8 cellular contexts compared by ENCODE assay signal in the genomic region with DNA sequence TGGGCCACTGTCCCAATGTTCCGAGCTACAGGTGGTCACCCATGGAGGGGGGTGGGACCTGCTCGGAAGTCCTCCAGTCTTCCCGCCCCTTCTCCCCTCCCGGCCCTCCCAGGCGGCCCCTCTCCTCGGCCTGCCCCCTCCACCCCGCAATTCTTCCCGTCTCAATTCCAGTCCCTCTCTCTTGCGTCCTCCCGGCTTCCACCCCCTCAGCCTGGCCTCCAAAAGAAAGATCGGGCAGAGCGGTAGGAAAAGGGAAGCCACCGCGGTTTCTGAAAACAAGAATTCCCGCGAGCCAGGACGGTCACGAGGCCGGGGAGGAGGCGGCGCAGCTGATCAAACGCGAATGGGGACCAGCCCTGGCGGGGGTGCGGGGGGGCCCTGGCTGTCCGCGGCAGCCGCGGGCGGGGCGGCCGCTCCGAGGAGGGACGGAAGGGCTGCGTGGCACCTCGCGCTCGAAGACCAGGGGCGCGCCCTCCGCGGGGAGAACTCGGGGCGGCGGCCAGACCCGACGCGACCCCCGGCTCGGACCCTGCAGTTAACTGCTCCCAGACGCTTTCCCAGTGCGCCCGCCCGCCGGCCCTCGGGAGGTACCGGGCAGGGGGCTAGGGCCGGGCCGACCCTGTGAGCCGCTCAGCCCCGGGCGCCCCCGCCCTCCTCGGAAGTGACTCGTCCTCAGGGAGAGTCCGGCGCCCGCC. TPM values are rescaled to one million over a fixed set of nuclear protein-coding genes. Genes with fewer than 3 reads are reported as not detected.
DNase-seq lines count a peak whose midpoint lies in the region; ATAC-seq and TF ChIP-seq lines count a peak whose summit lies in the region.

No MANE protein-coding gene starts in this region.

- H3K4me3 ChIP-seq in BLaER1 treated with 17β-estradiol and CSF1 and Interleukin-3, amounts not matched to agents 10 nM and 100 nM = peak overlapping the region; percentile 68 to 83 (median 76)
- H3K4me3 ChIP-seq in epithelial cell of esophagus (ENCODE audit: low read length) = peak overlapping the region; percentile 61
- H3K4me3 ChIP-seq in mesenchymal stem cell (ENCODE audit: insufficient read depth in 1 of 2, low read depth in 1 of 2, low read length in 2 of 2) = peak overlapping the region; percentile 78 to 85

- peaks cover 0 to 26% (median 0%) of the 10 kb centered on the region in 11 experiments; a peak in 4 of 22 replicates for H3K36me3 ChIP-seq in BLaER1 treated with 17β-estradiol and CSF1 and Interleukin-3, amounts not matched to agents 10 nM and 100 nM
- H3K36me3 ChIP-seq in mesenchymal stem cell (ENCODE audit: control insufficient read depth in 1 of 2, insufficient read depth in 2 of 2, low read depth in 1 of 2, low read length in 2 of 2) = peaks cover 5 to 24% of the 10 kb centered on the region in 2 experiments

- H2BK120ac ChIP-seq in mesenchymal stem cell (ENCODE audit: low read depth, low read length) = peak overlapping the region; percentile 23

- H4K20me1 ChIP-seq in BLaER1 treated with 17β-estradiol and CSF1 and Interleukin-3, amounts not matched to agents 10 nM and 100 nM = peaks cover 27 to 54% (median 47%) of the 10 kb centered on the region in 11 experiments; a peak in 21 of 22 replicates

- no peaks in the 10 kb centered on the region for H3K9me3 ChIP-seq in BLaER1 treated with 17β-estradiol and CSF1 and Interleukin-3, amounts not matched to agents 10 nM and 100 nM (replicated peaks in 1 of 11)
- no peaks in the 10 kb centered on the region for H3K9me3 ChIP-seq in mesenchymal stem cell (ENCODE audit: control insufficient read depth, low read length)

- H3K4me1 ChIP-seq in BLaER1 treated with 17β-estradiol and CSF1 and Interleukin-3, amounts not matched to agents 10 nM and 100 nM = peaks cover 23 to 45% (median 42%) of the 10 kb centered on the region in 10 experiments
- H3K4me1 ChIP-seq in mesenchymal stem cell (ENCODE audit: control insufficient read depth, insufficient read depth, low read depth, low read length) = peaks cover 40% of the 10 kb centered on the region

- peak overlapping the region; percentile 80 for H2AK5ac ChIP-seq in mesenchymal stem cell (ENCODE audit: low read length, severe bottlenecking)

- no peak for ATAC-seq in HG03196 (IDR thresholded peaks at IDR 0.05; ENCODE audit: unreplicated experiment)

- peak overlapping the region; percentile 96 to 100 for H3K18ac ChIP-seq in mesenchymal stem cell (ENCODE audit: low read depth in 1 of 2, low read length in 2 of 2)

- peak overlapping the region; percentile 59 for H4K8ac ChIP-seq in mesenchymal stem cell (ENCODE audit: low read length)

- no peak for TF ChIP-seq CTCF in epithelial cell of esophagus (IDR thresholded peaks at IDR 0.05; ENCODE audit: insufficient read depth, low read depth, low read length, missing control alignments)

- no peaks in the 10 kb centered on the region for H3K79me1 ChIP-seq in mesenchymal stem cell (replicated peaks; ENCODE audit: low read length, poor library complexity, severe bottlenecking)

- H3K23ac ChIP-seq in mesenchymal stem cell (ENCODE audit: low read length in 2 of 2) = peak overlapping the region in 1 of 2 experiments; percentile 41

- peak overlapping the region; percentile 76 for H2BK5ac ChIP-seq in mesenchymal stem cell (ENCODE audit: low read depth, low read length, poor library complexity, severe bottlenecking)

- peak overlapping the region; percentile 82 for H2BK15ac ChIP-seq in mesenchymal stem cell (ENCODE audit: low read depth, poor library complexity, severe bottlenecking)

- H3K27me3 ChIP-seq in BLaER1 treated with 17β-estradiol and CSF1 and Interleukin-3, amounts not matched to agents 10 nM and 100 nM = peaks cover 0 to 63% (median 57%) of the 10 kb centered on the region in 11 experiments; a peak in 20 of 22 replicates
- H3K27me3 ChIP-seq in mesenchymal stem cell (ENCODE audit: control insufficient read depth in 1 of 2, insufficient read depth in 1 of 2, low read length in 2 of 2) = no peaks in the 10 kb centered on the region

- peak overlapping the region in 9 of 11 experiments; percentile 35 to 90 (median 77); a peak in 14 of 22 replicates for H3K27ac ChIP-seq in BLaER1 treated with 17β-estradiol and CSF1 and Interleukin-3, amounts not matched to agents 10 nM and 100 nM
- H3K27ac ChIP-seq in mesenchymal stem cell (ENCODE audit: low read length, poor library complexity, severe bottlenecking) (peak overlapping the region; percentile 93), temporal lobe (ENCODE audit: low read depth, low read length) (peak overlapping the region; percentile 64)

- H2BK12ac ChIP-seq in mesenchymal stem cell (ENCODE audit: low read length in 2 of 2) = peak overlapping the region; percentile 29 to 84

- DNase-seq in GOT3 (lab: John Stamatoyannopoulos, UW) (peak; percentile 36), SW480 (ENCODE audit: low spot score) (peak; percentile 43), epithelial cell of esophagus (ENCODE audit: low read depth) (peak; percentile 73), mesenchymal stem cell (peak; percentile 77), middle frontal gyrus (ENCODE audit: extremely low spot score, low spot score) (no peak)

- H3K4me2 ChIP-seq in BLaER1 treated with 17β-estradiol and CSF1 and Interleukin-3, amounts not matched to agents 10 nM and 100 nM = peak overlapping the region; percentile 84 to 100 (median 96)
- peak overlapping the region; percentile 75 for H3K4me2 ChIP-seq in mesenchymal stem cell (ENCODE audit: low read length, poor library complexity, severe bottlenecking)

- no peak overlapping the region for H2AFZ ChIP-seq in mesenchymal stem cell (ENCODE audit: low read depth, low read length)

- H4K91ac ChIP-seq in mesenchymal stem cell (ENCODE audit: low read length) = peak overlapping the region; percentile 77

- H3K9ac ChIP-seq in BLaER1 treated with 17β-estradiol and CSF1 and Interleukin-3, amounts not matched to agents 10 nM and 100 nM = peak overlapping the region; percentile 67 to 93 (median 82)
- peak overlapping the region; percentile 97 for H3K9ac ChIP-seq in mesenchymal stem cell (ENCODE audit: low read length)

- 1% methylated on average over 50 of the region's 68 CpGs for WGBS in mesenchymal stem cell

- peak overlapping the region; percentile 68 to 100 for H3K4ac ChIP-seq in mesenchymal stem cell (ENCODE audit: low read depth in 1 of 2, low read length in 2 of 2)

- H3K14ac ChIP-seq in mesenchymal stem cell (ENCODE audit: low read length in 2 of 2) = peak overlapping the region; percentile 89 to 91

RNA-seq across cellular contexts. Expression of a gene that starts 1.0 kb away (rescaled TPM):
- 40.5 TPM for polyA plus RNA-seq in mesenchymal stem cell (2013, experiment 1 of 2)
- 41.6 TPM for polyA plus RNA-seq in mesenchymal stem cell (2013, experiment 2 of 2)
- 9.1 TPM for total RNA-seq in temporal lobe
